ENCODE assay signal across 8 cellular contexts in the genomic region with DNA sequence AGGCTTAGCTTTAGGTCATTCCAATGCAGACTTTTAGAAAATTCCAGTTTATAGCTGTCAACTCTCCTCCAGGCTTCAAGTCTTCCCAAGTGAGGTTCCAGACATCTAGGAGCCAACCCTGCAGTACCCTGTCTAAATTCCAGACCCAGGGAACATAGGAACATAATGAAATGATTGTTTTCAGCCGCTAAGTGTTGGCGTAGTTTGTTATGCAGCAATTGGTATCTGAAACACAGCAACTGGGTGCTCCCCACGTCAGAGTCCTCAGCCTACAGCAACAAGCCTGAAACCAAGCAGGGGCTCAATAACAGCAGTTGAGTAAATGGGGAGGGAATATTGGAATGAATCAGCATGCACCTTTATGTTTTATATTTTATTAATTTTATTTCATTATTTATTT.
"Had no signal": no experiment of that assay in that cellular context is flagged by ENCODE, and none has a peak within 500 bp of the region (broad histone marks: within the 10 kb centered on the region; RNA-seq: fewer than 3 reads in every experiment).

No MANE protein-coding gene starts in this region.

- ATAC-seq: HCT116, K562 had no signal

- DNase-seq: GM23248, GOT3, H7, HFFc6, IMR-90, KG1 had no signal
